1 cellular context compared by ENCODE assay signal in genomic region chr6:143060806-143061596, GRCh38.
TF ChIP-seq lines count a peak whose summit lies in the region.

TSS of gene AIG1 (plus strand) at chr6:143060889. CDS start at chr6:143060926, 37 bp downstream.

TF ChIP-seq in H1, 55 proteins besides CTCF, POLR2A, EP300 and RAD21 (continued from another document):
- TF ChIP-seq CHD7 (IDR thresholded peaks at IDR 0.05; ENCODE audit: insufficient replicate concordance, low read length): no peak
- TF ChIP-seq CTBP2 (IDR thresholded peaks at IDR 0.05; ENCODE audit: borderline replicate concordance, insufficient read depth, insufficient read length, low read length): no peak
- TF ChIP-seq YY1 (IDR thresholded peaks at IDR 0.05; ENCODE audit: low read depth, low read length): peak; percentile 58; the same call in 1 of the 2 replicates
- TF ChIP-seq RBBP5 (IDR thresholded peaks at IDR 0.05; ENCODE audit: borderline replicate concordance, low read depth, low read length): peak; percentile 94
- peak; percentile 79 for TF ChIP-seq POLR2AphosphoS5 (IDR thresholded peaks at IDR 0.05; ENCODE audit: low read depth, low read length)
- no peak for TF ChIP-seq EZH2 (IDR thresholded peaks at IDR 0.05; ENCODE audit: low read depth, low read length, severe bottlenecking)
- peak in 1 of 2 experiments; percentile 20; a peak in 1 of 4 replicates for TF ChIP-seq SIN3A (conservative IDR thresholded peaks at IDR 0.05 in 1 of 2, IDR thresholded peaks at IDR 0.05 in 1 of 2; ENCODE audit: low read depth in 1 of 2, low read length in 2 of 2)
- no peak for TF ChIP-seq CEBPB (IDR thresholded peaks at IDR 0.05; ENCODE audit: low read depth, low read length)
- TF ChIP-seq ATF3 (IDR thresholded peaks at IDR 0.05; ENCODE audit: insufficient read depth, low read depth, low read length): no peak
- TF ChIP-seq NANOG (IDR thresholded peaks at IDR 0.05; ENCODE audit: insufficient read depth, low read depth, low read length, poor library complexity, severe bottlenecking): no peak
- TF ChIP-seq JUND (IDR thresholded peaks at IDR 0.05; ENCODE audit: low read length): no peak
- no peak for TF ChIP-seq GTF2F1 (IDR thresholded peaks at IDR 0.05; ENCODE audit: borderline replicate concordance, low read depth, low read length)
- TF ChIP-seq SUZ12 (IDR thresholded peaks at IDR 0.05; ENCODE audit: low read length): no peak
- TF ChIP-seq TEAD4 (IDR thresholded peaks at IDR 0.05; ENCODE audit: low read depth, low read length): 0 out of 2 replicates have a peak, but pooled peaks have one; percentile 13
- TF ChIP-seq PHF8 (conservative IDR thresholded peaks at IDR 0.05; ENCODE audit: low read depth, low read length): 0 out of 2 replicates have a peak, but pooled peaks have one; percentile 49
- TF ChIP-seq MAFK (IDR thresholded peaks at IDR 0.05; ENCODE audit: low read depth, low read length): no peak
- TF ChIP-seq ASH2L (IDR thresholded peaks at IDR 0.05; ENCODE audit: low read length): peak; percentile 82
- no peak; the same call in 1 of the 2 replicates for TF ChIP-seq EGR1 (IDR thresholded peaks at IDR 0.05; ENCODE audit: borderline replicate concordance, low read depth, low read length)
- no peak; the same call in 1 of the 2 replicates for TF ChIP-seq E2F6 (IDR thresholded peaks at IDR 0.05)
TF ChIP-seq in H1: peak in this region for 11.
